Comparison of ENCODE assay signal across 24 cellular contexts in genomic region chr20:4453369-4453768, GRCh38.
"Had no signal": no experiment of that assay in that cellular context is flagged by ENCODE, and none has a peak within 500 bp of the region (broad histone marks: within the 10 kb centered on the region; RNA-seq: fewer than 3 reads in every experiment).

No MANE protein-coding gene starts in this region.

- H3K36me3 Mint-ChIP-seq: memory B cell; mesothelial cell of epicardium; stimulated activated memory B cell treated with anti-CD40 and anti-IgM and Interleukin-4, amounts not matched to agents 10 μg/mL and 1 μg/mL and 100 μg/mL, for 72 hours had no signal

- H3K27ac Mint-ChIP-seq: dendritic cell treated with granulocyte-macrophage colony-stimulating factor and Interleukin-4, amounts not matched to agents 40 ng/mL and 50 ng/mL, for 4 days; effector memory CD8-positive, alpha-beta T cell; memory B cell; mesothelial cell of epicardium; progenitor cell of endocrine pancreas; stimulated activated memory B cell treated with anti-CD40 and anti-IgM and Interleukin-4, amounts not matched to agents 10 μg/mL and 1 μg/mL and 100 μg/mL, for 72 hours; stimulated activated naive CD8-positive, alpha-beta T cell treated with anti-CD3 and anti-CD28 coated beads, Interleukin-15, Interleukin-2, amounts not matched to agents 100 ng/mL and 50 ng/mL, for 24 hours had no signal

- H3K9me3 Mint-ChIP-seq: effector memory CD8-positive, alpha-beta T cell; stimulated activated naive CD8-positive, alpha-beta T cell treated with anti-CD3 and anti-CD28 coated beads, Interleukin-15, Interleukin-2, amounts not matched to agents 100 ng/mL and 50 ng/mL, for 24 hours had no signal

- H3K4me1 Mint-ChIP-seq: memory B cell; stimulated activated memory B cell treated with anti-CD40 and anti-IgM and Interleukin-4, amounts not matched to agents 10 μg/mL and 1 μg/mL and 100 μg/mL, for 72 hours had no signal

- H3K27ac ChIP-seq: esophagus squamous epithelium, gastrocnemius medialis, heart right ventricle, left lung, lower lobe of right lung, pancreas, spleen, tibial artery, upper lobe of right lung, vagina had no signal

- H3K4me3 ChIP-seq: esophagus squamous epithelium, gastrocnemius medialis, heart right ventricle, left lung, lower lobe of right lung, pancreas, spleen, tibial artery, upper lobe of right lung, vagina had no signal

- DNase-seq: effector memory CD8-positive, alpha-beta T cell; esophagus squamous epithelium; gastrocnemius medialis; heart right ventricle; islet precursor cell; left lung; lower lobe of right lung; occipital lobe; pancreas; right cardiac atrium; spleen; stimulated activated CD4-positive, alpha-beta T cell treated with anti-CD3 and anti-CD28 coated beads, Interleukin-15, amount 100 ng/mL, for 24 hours; stimulated activated CD4-positive, alpha-beta T cell treated with anti-CD3 and anti-CD28 coated beads, Interleukin-1b, Interleukin-23, amount 100 ng/mL, for 48 hours; stimulated activated CD4-positive, alpha-beta T cell treated with anti-CD3 and anti-CD28 coated beads, Interleukin-4, amount 100 ng/mL, for 24 hours; tibial artery; upper lobe of right lung had no signal

- ATAC-seq: effector memory CD8-positive, alpha-beta T cell; gastrocnemius medialis; heart right ventricle; left lung; lower lobe of right lung; pancreas; right cardiac atrium; stimulated activated memory B cell treated with anti-CD40 and anti-IgM and Interleukin-4, amounts not matched to agents 10 μg/mL and 1 μg/mL and 100 μg/mL, for 72 hours; upper lobe of right lung had no signal

- H3K4me3 Mint-ChIP-seq: dendritic cell treated with granulocyte-macrophage colony-stimulating factor and Interleukin-4, amounts not matched to agents 40 ng/mL and 50 ng/mL, for 4 days; effector memory CD8-positive, alpha-beta T cell; memory B cell; mesothelial cell of epicardium; nephron; stimulated activated memory B cell treated with anti-CD40 and anti-IgM and Interleukin-4, amounts not matched to agents 10 μg/mL and 1 μg/mL and 100 μg/mL, for 72 hours; stimulated activated naive CD8-positive, alpha-beta T cell treated with anti-CD3 and anti-CD28 coated beads, Interleukin-15, Interleukin-2, amounts not matched to agents 100 ng/mL and 50 ng/mL, for 24 hours had no signal

- H3K27me3 ChIP-seq: esophagus squamous epithelium, gastrocnemius medialis, heart right ventricle, left lung, pancreas, spleen, tibial artery, upper lobe of right lung, vagina had no signal

- H3K4me1 ChIP-seq: gastrocnemius medialis, pancreas had no signal

- H3K36me3 ChIP-seq: esophagus squamous epithelium, gastrocnemius medialis, heart right ventricle, left lung, lower lobe of right lung, pancreas, spleen, tibial artery, upper lobe of right lung, vagina had no signal

- H3K9me3 ChIP-seq: esophagus squamous epithelium, gastrocnemius medialis, left lung, lower lobe of right lung, pancreas, spleen, tibial artery, upper lobe of right lung, vagina had no signal

- H3K27me3 Mint-ChIP-seq: progenitor cell of endocrine pancreas had no signal
